In genomic region chr16:20114356-20114755, GRCh38 we compare ENCODE assay signal across 16 cellular contexts. TPM values are rescaled to one million over a fixed set of nuclear protein-coding genes. Genes with fewer than 3 reads are reported as not detected.
DNase-seq lines count a peak whose midpoint lies in the region; ATAC-seq, FAIRE-seq and TF ChIP-seq lines count a peak whose summit lies in the region.
"Had no signal": no experiment of that assay in that cellular context is flagged by ENCODE, and none has a peak within 500 bp of the region (broad histone marks: within the 10 kb centered on the region; RNA-seq: fewer than 3 reads in every experiment).

No MANE protein-coding gene starts in this region.

- no TSS peak for BruUV-seq in A673 (replicated peaks; lab: Mats Ljungman, UMichigan)

- no peaks in the 10 kb centered on the region for H3K9me3 ChIP-seq in A673 (ENCODE audit: low read depth, low read length, poor library complexity, severe bottlenecking)
- no peaks in the 10 kb centered on the region for H3K9me3 ChIP-seq in keratinocyte (ENCODE audit: control insufficient read depth, low read depth, low read length)
- no peaks in the 10 kb centered on the region for H3K9me3 ChIP-seq in left ventricle myocardium inferior (replicated peaks)
- H3K9me3 ChIP-seq: upper lobe of left lung had no signal

- no peaks in the 10 kb centered on the region for H3K36me3 ChIP-seq in A673 (ENCODE audit: insufficient read depth, low read length, poor library complexity, severe bottlenecking)
- H3K36me3 ChIP-seq in keratinocyte (ENCODE audit: control insufficient read depth in 2 of 2, extremely low read depth in 1 of 2, insufficient read depth in 2 of 2, low read length in 2 of 2) = no peaks in the 10 kb centered on the region
- H3K36me3 ChIP-seq in left ventricle myocardium inferior = no peaks in the 10 kb centered on the region
- H3K36me3 ChIP-seq: upper lobe of left lung had no signal

- no peaks in the 10 kb centered on the region for H3K79me2 ChIP-seq in keratinocyte (ENCODE audit: control insufficient read depth, insufficient read depth, low read length)

- dilution Hi-C loops in keratinocyte (cut with MboI; ENCODE audit: extremely low pct_ligation_motif_present, low sequenced_read_pairs) = no loop called here

- H3K4me3 ChIP-seq in A673 (ENCODE audit: low read depth, low read length, poor library complexity, severe bottlenecking) (no peak overlapping the region), keratinocyte (ENCODE audit: control insufficient read depth in 2 of 3, extremely low read depth in 1 of 3, insufficient read depth in 2 of 3, low read depth in 1 of 3, low read length in 3 of 3) (no peak overlapping the region), left ventricle myocardium inferior (no peak overlapping the region)
- H3K4me3 ChIP-seq: upper lobe of left lung had no signal

- H3K4me1 ChIP-seq in A673 (ENCODE audit: insufficient read depth, low read length, poor library complexity, severe bottlenecking) = no peaks in the 10 kb centered on the region
- H3K4me1 ChIP-seq in keratinocyte (ENCODE audit: control insufficient read depth, extremely low read depth, insufficient read depth, low read length) = peaks cover 10% of the 10 kb centered on the region
- no peaks in the 10 kb centered on the region for H3K4me1 ChIP-seq in left ventricle myocardium inferior
- H3K4me1 ChIP-seq: upper lobe of left lung had no signal

- TF ChIP-seq CTCF in A673 (conservative IDR thresholded peaks at IDR 0.05; ENCODE audit: low read depth, low read length) (no peak), keratinocyte (optimal IDR thresholded peaks at IDR 0.05 in 1 of 3, IDR thresholded peaks at IDR 0.05 in 1 of 3, conservative IDR thresholded peaks at IDR 0.05 in 1 of 3; ENCODE audit: extremely low read depth in 1 of 3, insufficient read depth in 2 of 3, low read length in 3 of 3) (no peak), left ventricle myocardium inferior (IDR thresholded peaks at IDR 0.05; ENCODE audit: borderline replicate concordance) (no peak)

- peak; percentile 80 for FAIRE-seq in keratinocyte (lab: Jason Lieb, UNC)
- FAIRE-seq: colon had no signal

- ATAC-seq in HG03342 (IDR thresholded peaks at IDR 0.05; ENCODE audit: unreplicated experiment) (no peak), HG03469 (IDR thresholded peaks at IDR 0.05; ENCODE audit: unreplicated experiment) (no peak)

- DNase-seq in A673 (ENCODE audit: low spot score) = peak; percentile 19
- peak; percentile 88 for DNase-seq in HT1080 (ENCODE audit: low read depth)
- peak; percentile 9 for DNase-seq in T1000 (lab: John Stamatoyannopoulos, UW)
- DNase-seq in keratinocyte (ENCODE audit: low read depth, low spot score) = peak; percentile 25
- DNase-seq in DMS53 treated with DMSO at 0.1 percent for 48 hours (lab: John Stamatoyannopoulos, UW; ENCODE audit: unreplicated experiment) = no peak
- DNase-seq in left ventricle myocardium inferior = no peak
- DNase-seq: mesenchymal stem cell, NCI-H1436, NCI-H82, upper lobe of left lung had no signal

- H3K27ac ChIP-seq in A673 (ENCODE audit: low read depth, low read length, poor library complexity, severe bottlenecking) = no peak overlapping the region
- no peak overlapping the region for H3K27ac ChIP-seq in keratinocyte (ENCODE audit: control insufficient read depth, insufficient read depth, low read length)
- no peak overlapping the region for H3K27ac ChIP-seq in left ventricle myocardium inferior (replicated peaks)
- H3K27ac ChIP-seq: upper lobe of left lung had no signal

- H2AFZ ChIP-seq in keratinocyte (ENCODE audit: control insufficient read depth, low read length) = no peak overlapping the region

- no peaks in the 10 kb centered on the region for H4K20me1 ChIP-seq in keratinocyte (ENCODE audit: control insufficient read depth, extremely low read depth, insufficient read depth, low read length)

- peak overlapping the region; percentile 11 for H3K4me2 ChIP-seq in keratinocyte (ENCODE audit: control insufficient read depth, extremely low read depth, insufficient read depth, low read depth, low read length)

- CTCF ChIA-PET in A673 (lab: Charles Lee) = no interaction called here

- H3K9ac ChIP-seq in keratinocyte (ENCODE audit: control insufficient read depth, extremely low read depth, insufficient read depth, low read length) = no peak overlapping the region

- no peaks in the 10 kb centered on the region for H3K9me1 ChIP-seq in keratinocyte (ENCODE audit: control insufficient read depth, extremely low read depth, insufficient read depth, low read length)

- intact Hi-C loops in A673 (cut with micrococcal nuclease; ENCODE audit: unreplicated experiment) (no loop called here), left ventricle myocardium inferior (cut with micrococcal nuclease) (no loop called here)

- H3K27me3 ChIP-seq in A673 (replicated peaks; ENCODE audit: insufficient read depth, low read depth, low read length, poor library complexity) (peaks cover 3% of the 10 kb centered on the region), keratinocyte (ENCODE audit: control insufficient read depth, extremely low read depth, insufficient read depth, low read length) (no peaks in the 10 kb centered on the region), left ventricle myocardium inferior (ENCODE audit: low read depth) (peaks cover 36% of the 10 kb centered on the region)
- H3K27me3 ChIP-seq: upper lobe of left lung had no signal

- POLR2A ChIA-PET in A673 (lab: Charles Lee; ENCODE audit: low non-redundant PET) = no interaction called here

RNA-seq across cellular contexts. Expression of gene GPR139, which starts 40.7 kb away (rescaled TPM):
- total RNA-seq in A673 (2021) (not detected in 2 replicates), left ventricle myocardium inferior (not detected)
- total RNA-seq in HT1080 (2014; rRNA removed; shearing (Covaris generic)) = not detected in 2 replicates
- not detected in 2 replicates for polyA plus RNA-seq in HT1080 (2015; cell fraction: cytosol; rRNA removed)
- polyA plus RNA-seq in HT1080 (2015; cell fraction: nucleus; rRNA removed) = not detected in 2 replicates
- not detected in 3 replicates for polyA plus RNA-seq in keratinocyte
- not detected for polyA plus RNA-seq in keratinocyte (2011; ENCODE audit: low read depth)
- polyA plus RNA-seq in keratinocyte (2011; cell fraction: cytosol; rRNA removed) = not detected in 2 replicates
- not detected in 2 replicates for polyA plus RNA-seq in keratinocyte (2011; cell fraction: nucleus; rRNA removed)
- polyA plus RNA-seq in keratinocyte (2012; ENCODE audit: low replicate concordance) = not detected in 2 replicates
- polyA minus RNA-seq in keratinocyte = not detected in 3 replicates
- polyA minus RNA-seq in keratinocyte (2011; cell fraction: cytosol; rRNA and poly(A)+ RNA removed) = not detected
- not detected in 2 replicates for polyA minus RNA-seq in keratinocyte (2011; cell fraction: nucleus; rRNA and poly(A)+ RNA removed)
- total RNA-seq: fibroblast of lung, SK-MEL-5, upper lobe of left lung had no signal
- polyA plus RNA-seq: AG04450, fibroblast of lung had no signal

Comparison
In these comparisons a context has a peak if more than half of its experiments do, and no peak if none do; other contexts are left out.
1. DNase-seq: peak in A673 (single experiment), HT1080 (single experiment), T1000 (single experiment) and keratinocyte (single experiment); none in DMS53 treated with DMSO at 0.1 percent for 48 hours (single experiment) and left ventricle myocardium inferior (single experiment).